8 cellular contexts compared by ENCODE assay signal in genomic region chr15:79004336-79004735, GRCh38. TPM values are rescaled to one million over a fixed set of nuclear protein-coding genes. Genes with fewer than 3 reads are reported as not detected.
DNase-seq lines count a peak whose midpoint lies in the region; ATAC-seq and TF ChIP-seq lines count a peak whose summit lies in the region.

No MANE protein-coding gene starts in this region.

- H3K23ac ChIP-seq in neuronal stem cell (ENCODE audit: low read depth, low read length, poor library complexity): peak overlapping the region; percentile 46

- H2BK120ac ChIP-seq in neuronal stem cell (ENCODE audit: low read depth, low read length): no peak overlapping the region

- peaks cover 24% of the 10 kb centered on the region for H3K4me1 Mint-ChIP-seq in chondrocyte (ENCODE audit: low read depth)

- peak overlapping the region; percentile 85 for H2AFZ ChIP-seq in neuronal stem cell (ENCODE audit: low read length)

- peaks cover 24 to 26% of the 10 kb centered on the region in 2 donors for H3K4me1 ChIP-seq in neuronal stem cell (ENCODE audit: control insufficient read depth in 2 of 2, insufficient read depth in 1 of 2, low read depth in 1 of 2, low read length in 2 of 2)

- peak overlapping the region; percentile 35 for H3K18ac ChIP-seq in neuronal stem cell (ENCODE audit: low read length)

- H4K91ac ChIP-seq in neuronal stem cell (ENCODE audit: low read depth, low read length, poor library complexity): no peak overlapping the region

- no peaks in the 10 kb centered on the region for H3K27me3 ChIP-seq in neuronal stem cell (ENCODE audit: control insufficient read depth in 3 of 3, insufficient read depth in 3 of 3, low read depth in 1 of 3, low read length in 3 of 3)

- H3K9me3 ChIP-seq in neuronal stem cell (replicated peaks in 1 of 2; ENCODE audit: control insufficient read depth in 2 of 2, insufficient read depth in 1 of 2, low read depth in 1 of 2, low read length in 2 of 2): no peaks in the 10 kb centered on the region

- no peak overlapping the region for H3K4me2 ChIP-seq in neuronal stem cell (ENCODE audit: insufficient read depth, low read length, poor library complexity, severe bottlenecking)

- no peaks in the 10 kb centered on the region for H3K36me3 Mint-ChIP-seq in chondrocyte (ENCODE audit: low read depth)

- H3K27ac ChIP-seq in neuronal stem cell (replicated peaks; ENCODE audit: low read length): no peak overlapping the region

- H2BK5ac ChIP-seq in neuronal stem cell (ENCODE audit: low read length): no peak overlapping the region

- DNase-seq in AG09319 (ENCODE audit: extremely low read depth, low read depth): peak; percentile 12
- peak; percentile 78 for DNase-seq in NOMO-1 treated with DMSO at 0.1 percent for 48 hours (lab: John Stamatoyannopoulos, UW; ENCODE audit: unreplicated experiment)
- DNase-seq in chondrocyte (ENCODE audit: low spot score): no peak
- no peak for DNase-seq in neuronal stem cell (ENCODE audit: low spot score)
- DNase-seq in NCI-H2196 (lab: John Stamatoyannopoulos, UW; ENCODE audit: unreplicated experiment): no peak
- DNase-seq in NCI-H1436 treated with DMSO at 0.1 percent for 48 hours (lab: John Stamatoyannopoulos, UW): no peak

- H3K4ac ChIP-seq in neuronal stem cell (ENCODE audit: low read length): no peak overlapping the region

- H3K9ac ChIP-seq in neuronal stem cell (ENCODE audit: low read depth, low read length, poor library complexity): no peak overlapping the region

- no peak for TF ChIP-seq CTCF in AG09319 (IDR thresholded peaks at IDR 0.05; ENCODE audit: low read depth, low read length)
- no peak for TF ChIP-seq CTCF in chondrocyte (IDR thresholded peaks at IDR 0.05)

- H2BK15ac ChIP-seq in neuronal stem cell (ENCODE audit: low read length): peak overlapping the region; percentile 22

- H3K9me3 Mint-ChIP-seq in chondrocyte (ENCODE audit: low read depth): no peaks in the 10 kb centered on the region

- H3K36me3 ChIP-seq in neuronal stem cell (replicated peaks in 1 of 2; ENCODE audit: control insufficient read depth in 2 of 2, insufficient read depth in 2 of 2, low read length in 2 of 2): no peaks in the 10 kb centered on the region

- ATAC-seq in GM18868 (IDR thresholded peaks at IDR 0.05; ENCODE audit: unreplicated experiment): peak; percentile 90
- ATAC-seq in HG02884 (IDR thresholded peaks at IDR 0.05; ENCODE audit: unreplicated experiment): peak; percentile 89

- peak overlapping the region; percentile 12 for H3K27ac Mint-ChIP-seq in chondrocyte (ENCODE audit: unreplicated experiment)

- no peak overlapping the region for H3K4me3 ChIP-seq in neuronal stem cell (ENCODE audit: low read length in 2 of 2)

- no peak overlapping the region for H2BK12ac ChIP-seq in neuronal stem cell (ENCODE audit: low read length)

- no peak overlapping the region for H4K8ac ChIP-seq in neuronal stem cell (ENCODE audit: low read depth, low read length)

- H3K79me1 ChIP-seq in neuronal stem cell (ENCODE audit: low read depth, low read length): peaks cover 2% of the 10 kb centered on the region

- H3K4me3 Mint-ChIP-seq in chondrocyte (ENCODE audit: unreplicated experiment): no peak overlapping the region

- H3K27me3 Mint-ChIP-seq in chondrocyte (ENCODE audit: low read depth): no peaks in the 10 kb centered on the region

- no peak overlapping the region for H3K14ac ChIP-seq in neuronal stem cell (ENCODE audit: low read length)

- no CpG with 5 or more reads among the region's 6 CpGs for WGBS in neuronal stem cell (ENCODE audit: extremely low coverage in 2 of 2, insufficient read length in 2 of 2, insufficient replicate concordance in 1 of 2), 2 donors

- H2AK5ac ChIP-seq in neuronal stem cell (ENCODE audit: low read depth, low read length): peak overlapping the region; percentile 82

RNA-seq across cellular contexts. Expression of gene CTSH, which starts 59.5 kb away (rescaled TPM):
- 12.0 to 22.5 TPM (median 22.0 TPM) in 3 replicates for total RNA-seq in chondrocyte
- polyA plus RNA-seq in neuronal stem cell (2013, experiment 1 of 2): 7.8 TPM
- polyA plus RNA-seq in neuronal stem cell (2013, experiment 2 of 2): 8.7 TPM

Comparison
In these comparisons a context has a peak if more than half of its experiments do, and no peak if none do; other contexts are left out.
1. DNase-seq: peak in AG09319 (single experiment) and NOMO-1 treated with DMSO at 0.1 percent for 48 hours (single experiment); none in chondrocyte (single experiment), neuronal stem cell (single experiment), NCI-H2196 (single experiment) and NCI-H1436 treated with DMSO at 0.1 percent for 48 hours (single experiment).